ENCODE assay signal across 17 cellular contexts in the genomic region with DNA sequence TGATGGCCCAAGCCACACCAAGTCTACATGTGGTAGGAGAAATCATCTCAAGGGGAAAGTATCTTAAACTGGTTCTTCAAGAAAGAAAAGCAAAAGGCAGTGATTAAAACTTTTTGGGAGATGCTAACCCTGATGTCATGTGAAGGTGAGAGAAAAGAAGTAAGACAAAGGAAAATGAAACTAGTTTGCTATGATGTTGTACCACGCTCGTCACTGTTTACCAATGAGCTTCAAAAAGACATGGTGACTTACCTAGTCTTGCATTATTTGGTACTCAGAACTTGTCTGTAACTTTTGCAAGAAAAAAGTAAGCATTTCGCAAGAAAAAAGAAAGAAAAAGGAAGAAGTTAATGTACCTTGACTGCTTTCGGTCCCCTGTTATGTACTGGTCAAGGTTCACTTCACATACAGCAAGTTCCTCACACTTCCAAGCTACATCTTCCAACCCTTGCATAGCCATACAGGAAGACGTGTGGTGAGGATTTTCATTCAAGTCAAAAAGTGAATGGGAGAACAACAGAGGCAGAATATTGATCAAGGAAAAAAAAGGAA.
DNase-seq lines count a peak whose midpoint lies in the region; ATAC-seq, FAIRE-seq and TF ChIP-seq lines count a peak whose summit lies in the region.
"Had no signal": no experiment of that assay in that cellular context is flagged by ENCODE, and none has a peak within 500 bp of the region (broad histone marks: within the 10 kb centered on the region; RNA-seq: fewer than 3 reads in every experiment).

No MANE protein-coding gene starts in this region.

- H2AK5ac ChIP-seq in H1 (ENCODE audit: low read depth, low read length): no peak overlapping the region

- TF ChIP-seq CTCF in H1 (IDR thresholded peaks at IDR 0.05; ENCODE audit: control extremely low read depth in 1 of 3, insufficient read depth in 1 of 3, low read depth in 1 of 3, low read length in 3 of 3): no peak
- TF ChIP-seq CTCF in D721Med (IDR thresholded peaks at IDR 0.05; ENCODE audit: insufficient read depth, missing control alignments): no peak

- H3K18ac ChIP-seq in H1 (ENCODE audit: extremely low read depth, low read length): no peak overlapping the region

- H4K8ac ChIP-seq in H1 (ENCODE audit: extremely low read depth, insufficient read depth, low read length): no peak overlapping the region

- no peaks in the 10 kb centered on the region for H3K27me3 ChIP-seq in BLaER1 treated with 17β-estradiol and CSF1 and Interleukin-3, amounts not matched to agents 10 nM and 100 nM
- H3K27me3 ChIP-seq in H1 (replicated peaks in 1 of 4; ENCODE audit: control insufficient read depth in 3 of 4, extremely low read depth in 1 of 4, insufficient read depth in 3 of 4, low read length in 3 of 4): no peaks in the 10 kb centered on the region

- 94% methylated on average over 5 of the region's 5 CpGs; no CpG with 5 or more reads in 1 of the 2 experiments for WGBS in H1 (ENCODE audit: extremely low coverage in 1 of 2, insufficient coverage in 1 of 2, insufficient read length in 1 of 2, insufficient replicate concordance in 2 of 2, low coverage in 1 of 2, low lambda C conversion rate in 2 of 2, missing lambda C conversion rate in 1 of 2), 2 experiments

- no peak overlapping the region for H3K9ac ChIP-seq in BLaER1 treated with 17β-estradiol and CSF1 and Interleukin-3, amounts not matched to agents 10 nM and 100 nM
- H3K9ac ChIP-seq in H1 (replicated peaks in 1 of 4; ENCODE audit: extremely low read depth in 1 of 4, low read depth in 3 of 4, low read length in 3 of 4): no peak overlapping the region

- TF ChIP-seq EP300 in H1 (IDR thresholded peaks at IDR 0.05; ENCODE audit: borderline replicate concordance in 1 of 2, low read depth in 2 of 2, low read length in 2 of 2): no peak

- TF ChIP-seq POLR2A in H54 (IDR thresholded peaks at IDR 0.05; ENCODE audit: low read depth, low read length) (no peak), H1 (IDR thresholded peaks at IDR 0.05; ENCODE audit: control extremely low read depth in 1 of 2, low read depth in 2 of 2, low read length in 2 of 2) (no peak)

- H3K4ac ChIP-seq in H1 (replicated peaks; ENCODE audit: insufficient read length, low read depth, low read length): no peak overlapping the region

- H4K5ac ChIP-seq in H1 (ENCODE audit: insufficient read length, low read depth, low read length): no peak overlapping the region

- H3K4me2 ChIP-seq in BLaER1 treated with 17β-estradiol and CSF1 and Interleukin-3, amounts not matched to agents 10 nM and 100 nM: peak overlapping the region in 9 of 11 experiments; percentile 1 to 55 (median 27); a peak in 14 of 22 replicates
- H3K4me2 ChIP-seq in H1 (ENCODE audit: insufficient read depth in 1 of 2, low read depth in 2 of 2, low read length in 2 of 2): no peak overlapping the region

- H3K56ac ChIP-seq in H1 (replicated peaks; ENCODE audit: insufficient read length, low read depth, low read length): no peak overlapping the region

- DNase-seq in H54 (ENCODE audit: insufficient read length, low spot score) (no peak), H1 (ENCODE audit: low read depth in 1 of 2, low spot score in 2 of 2) (no peak), left kidney (ENCODE audit: low read depth, low spot score) (peak; percentile 53), DMS79 treated with DMSO at 0.1 percent for 48 hours (lab: John Stamatoyannopoulos, UW) (no peak), D721Med (ENCODE audit: insufficient read length, low spot score) (no peak), NCI-H2196 treated with DMSO at 0.1 percent for 48 hours (lab: John Stamatoyannopoulos, UW; ENCODE audit: unreplicated experiment) (no peak)
- DNase-seq: CD8-positive, alpha-beta T cell; KBM-7; NCI-H1105; NCI-H2081 treated with DMSO at 0.1 percent for 48 hours; NCI-H510A; NCI-H748 treated with DMSO at 0.1 percent for 48 hours; OCI-M1; SHP77 had no signal

- no peak overlapping the region for H3K14ac ChIP-seq in H1 (ENCODE audit: insufficient read length)

- no peak overlapping the region for H2BK5ac ChIP-seq in H1 (ENCODE audit: low read depth, low read length)

- H3K9me3 ChIP-seq in BLaER1 treated with 17β-estradiol and CSF1 and Interleukin-3, amounts not matched to agents 10 nM and 100 nM (replicated peaks in 1 of 11): no peaks in the 10 kb centered on the region
- H3K9me3 ChIP-seq in H1 (ENCODE audit: insufficient read depth in 2 of 2, low read depth in 1 of 2, low read length in 1 of 2): no peaks in the 10 kb centered on the region

- no peaks in the 10 kb centered on the region for H3K23me2 ChIP-seq in H1 (ENCODE audit: low read depth, low read length)

- no peaks in the 10 kb centered on the region for H3K79me1 ChIP-seq in H1 (ENCODE audit: low read depth, low read length)

- H2AFZ ChIP-seq in H1 (ENCODE audit: low read length): peak overlapping the region; percentile 74

- FAIRE-seq in H54 (lab: Jason Lieb, UNC) (peak; percentile 52), H1 (lab: Jason Lieb, UNC) (no peak), D721Med (lab: Jason Lieb, UNC) (no peak)

- CTCF ChIA-PET in H1 (lab: Charles Lee; ENCODE audit: partially characterized antibody): interaction anchor here (1.2 kb wide), 1 partner anchor 109 kb away, joined by 3 read pairs; no protein-coding TSS in a partner anchor

- H3K36me3 ChIP-seq in BLaER1 treated with 17β-estradiol and CSF1 and Interleukin-3, amounts not matched to agents 10 nM and 100 nM: no peaks in the 10 kb centered on the region
- H3K36me3 ChIP-seq in H1 (ENCODE audit: control insufficient read depth in 2 of 4, insufficient read depth in 4 of 4, low read length in 3 of 4): no peaks in the 10 kb centered on the region

- POLR2A ChIA-PET in H1 (lab: Charles Lee; ENCODE audit: partially characterized antibody): no interaction called here

- H3K4me1 ChIP-seq in BLaER1 treated with 17β-estradiol and CSF1 and Interleukin-3, amounts not matched to agents 10 nM and 100 nM: peaks cover 0 to 7% (median 5%) of the 10 kb centered on the region in 10 experiments; a peak in 8 of 20 replicates
- H3K4me1 ChIP-seq in H1 (replicated peaks in 1 of 4; ENCODE audit: control insufficient read depth in 3 of 4, insufficient read depth in 4 of 4, low read length in 3 of 4): no peaks in the 10 kb centered on the region

- no peaks in the 10 kb centered on the region for H3K79me2 ChIP-seq in H1 (ENCODE audit: control insufficient read depth in 1 of 2, insufficient read depth in 2 of 2, low read length in 2 of 2)

- H2BK20ac ChIP-seq in H1 (ENCODE audit: low read length): no peak overlapping the region

- no peak overlapping the region for H3K4me3 ChIP-seq in BLaER1 treated with 17β-estradiol and CSF1 and Interleukin-3, amounts not matched to agents 10 nM and 100 nM
- H3K4me3 ChIP-seq in H1 (ENCODE audit: extremely low read depth in 1 of 4, insufficient read depth in 2 of 4, low read depth in 3 of 4, low read length in 4 of 4): no peak overlapping the region
- H3K4me3 ChIP-seq: SK-N-MC had no signal

- no peak overlapping the region for H3K27ac ChIP-seq in BLaER1 treated with 17β-estradiol and CSF1 and Interleukin-3, amounts not matched to agents 10 nM and 100 nM
- H3K27ac ChIP-seq in H1 (ENCODE audit: low read depth, low read length): no peak overlapping the region
- H3K27ac ChIP-seq: SK-N-MC had no signal

- H2BK120ac ChIP-seq in H1 (replicated peaks; ENCODE audit: low read depth, low read length): no peak overlapping the region

- H4K20me1 ChIP-seq in BLaER1 treated with 17β-estradiol and CSF1 and Interleukin-3, amounts not matched to agents 10 nM and 100 nM: no peaks in the 10 kb centered on the region
- no peaks in the 10 kb centered on the region for H4K20me1 ChIP-seq in H1 (replicated peaks in 1 of 2; ENCODE audit: control insufficient read depth in 1 of 2, insufficient read depth in 2 of 2, low read length in 2 of 2)

- H2BK15ac ChIP-seq in H1 (ENCODE audit: low read length): no peak overlapping the region

- ATAC-seq in GM21447 (IDR thresholded peaks at IDR 0.05; ENCODE audit: unreplicated experiment): no peak
- ATAC-seq: CD8-positive, alpha-beta T cell had no signal

- H2BK12ac ChIP-seq in H1 (ENCODE audit: low read depth, low read length): no peak overlapping the region

- no peak overlapping the region for H4K91ac ChIP-seq in H1 (replicated peaks; ENCODE audit: insufficient read length, low read length)

- no peak for TF ChIP-seq RAD21 in H1 (IDR thresholded peaks at IDR 0.05 in 1 of 2, conservative IDR thresholded peaks at IDR 0.05 in 1 of 2; ENCODE audit: low read depth in 2 of 2, low read length in 2 of 2)

- H3K23ac ChIP-seq in H1 (ENCODE audit: insufficient read length): no peak overlapping the region

TF ChIP-seq in H1, 55 proteins besides CTCF, POLR2A, EP300 and RAD21:
- TF ChIP-seq NANOG (IDR thresholded peaks at IDR 0.05; ENCODE audit: insufficient read depth, low read depth, low read length, poor library complexity, severe bottlenecking): no peak
- TF ChIP-seq KDM4A (IDR thresholded peaks at IDR 0.05; ENCODE audit: low read depth, low read length, severe bottlenecking): no peak
- no peak for TF ChIP-seq EZH2 (IDR thresholded peaks at IDR 0.05; ENCODE audit: low read depth, low read length, severe bottlenecking)
- no peak for TF ChIP-seq GTF2F1 (IDR thresholded peaks at IDR 0.05; ENCODE audit: borderline replicate concordance, low read depth, low read length)
- TF ChIP-seq TCF12 (IDR thresholded peaks at IDR 0.05; ENCODE audit: low read depth, low read length): no peak
- TF ChIP-seq, protein P1, sequence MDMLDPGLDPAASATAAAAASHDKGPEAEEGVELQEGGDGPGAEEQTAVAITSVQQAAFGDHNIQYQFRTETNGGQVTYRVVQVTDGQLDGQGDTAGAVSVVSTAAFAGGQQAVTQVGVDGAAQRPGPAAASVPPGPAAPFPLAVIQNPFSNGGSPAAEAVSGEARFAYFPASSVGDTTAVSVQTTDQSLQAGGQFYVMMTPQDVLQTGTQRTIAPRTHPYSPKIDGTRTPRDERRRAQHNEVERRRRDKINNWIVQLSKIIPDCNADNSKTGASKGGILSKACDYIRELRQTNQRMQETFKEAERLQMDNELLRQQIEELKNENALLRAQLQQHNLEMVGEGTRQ (IDR thresholded peaks at IDR 0.05; ENCODE audit: low read length): no peak
- no peak for TF ChIP-seq POLR2AphosphoS5 (IDR thresholded peaks at IDR 0.05; ENCODE audit: low read depth, low read length)
- no peak for TF ChIP-seq EGR1 (IDR thresholded peaks at IDR 0.05; ENCODE audit: borderline replicate concordance, low read depth, low read length)
- TF ChIP-seq JUN (IDR thresholded peaks at IDR 0.05; ENCODE audit: low read depth, low read length): no peak
- TF ChIP-seq BACH1 (IDR thresholded peaks at IDR 0.05; ENCODE audit: low read length): no peak
- TF ChIP-seq SAP30 (IDR thresholded peaks at IDR 0.05; ENCODE audit: insufficient read depth, insufficient replicate concordance, low read length): no peak
- no peak for TF ChIP-seq SIN3A (conservative IDR thresholded peaks at IDR 0.05 in 1 of 2, IDR thresholded peaks at IDR 0.05 in 1 of 2; ENCODE audit: low read depth in 1 of 2, low read length in 2 of 2)
- no peak for TF ChIP-seq HDAC2 (IDR thresholded peaks at IDR 0.05; ENCODE audit: borderline replicate concordance in 1 of 2, low read depth in 2 of 2, low read length in 2 of 2)

Comparison
In these comparisons a context has a peak if more than half of its experiments do, and no peak if none do; other contexts are left out.
1. H3K4me2 ChIP-seq: peak in BLaER1 treated with 17β-estradiol and CSF1 and Interleukin-3, amounts not matched to agents 10 nM and 100 nM (9 of 11); none in H1 (0 of 2).